ENCODE assay signal across 24 cellular contexts in genomic region chr1:240338837-240339236, GRCh38.
DNase-seq lines count a peak whose midpoint lies in the region; ATAC-seq, FAIRE-seq and TF ChIP-seq lines count a peak whose summit lies in the region.
"Had no signal": no experiment of that assay in that cellular context is flagged by ENCODE, and none has a peak within 500 bp of the region (broad histone marks: within the 10 kb centered on the region; RNA-seq: fewer than 3 reads in every experiment).

No MANE protein-coding gene starts in this region.

- TF ChIP-seq RAD21 in K562 (CRISPR knock-in tag; conservative IDR thresholded peaks at IDR 0.05 in 1 of 2, IDR thresholded peaks at IDR 0.05 in 1 of 2) = no peak

- BruUV-seq in K562 (replicated peaks; lab: Mats Ljungman, UMichigan) = no TSS peak

- H3K4me1 ChIP-seq in K562 (replicated peaks in 1 of 2; ENCODE audit: control insufficient read depth in 2 of 2, insufficient read depth in 2 of 2, low read length in 2 of 2) = no peaks in the 10 kb centered on the region
- no peaks in the 10 kb centered on the region for H3K4me1 ChIP-seq in testis
- no peaks in the 10 kb centered on the region for H3K4me1 ChIP-seq in ascending aorta

- H3K4me2 ChIP-seq in K562 (ENCODE audit: insufficient read depth, low read length) = no peak overlapping the region
- H3K4me2 ChIP-seq: GM23338, PC-9 had no signal

- no peak for FAIRE-seq in K562 (lab: Jason Lieb, UNC)
- FAIRE-seq: G401.6 had no signal

- H2AFZ ChIP-seq in K562 (ENCODE audit: low read depth, low read length) = no peak overlapping the region
- H2AFZ ChIP-seq: GM23338, PC-9 had no signal

- ATAC-seq in K562 = no peak; the same call in 2 of the 3 replicates
- ATAC-seq: GM23338 had no signal

- TF ChIP-seq CTCF in K562 (IDR thresholded peaks at IDR 0.05 in 2 of 3, conservative IDR thresholded peaks at IDR 0.05 in 1 of 3; ENCODE audit: insufficient read depth in 2 of 3, low read depth in 1 of 3, low read length in 3 of 3) (no peak), testis (IDR thresholded peaks at IDR 0.05) (no peak), ascending aorta (IDR thresholded peaks at IDR 0.05) (no peak)

- H3K27me3 ChIP-seq in K562 (ENCODE audit: control insufficient read depth in 2 of 2, insufficient read depth in 2 of 2, low read length in 2 of 2) = no peaks in the 10 kb centered on the region
- H3K27me3 ChIP-seq in testis = no peaks in the 10 kb centered on the region
- H3K27me3 ChIP-seq in ascending aorta = no peaks in the 10 kb centered on the region

- no peak overlapping the region for H3K9ac ChIP-seq in K562 (ENCODE audit: insufficient read depth in 1 of 2, low read depth in 2 of 2, low read length in 2 of 2)

- H3K36me3 ChIP-seq in K562 (ENCODE audit: control insufficient read depth, insufficient read depth, low read length) (no peaks in the 10 kb centered on the region), testis (ENCODE audit: low read depth, missing control alignments) (no peaks in the 10 kb centered on the region), ascending aorta (no peaks in the 10 kb centered on the region)

- H3K79me2 ChIP-seq in K562 (ENCODE audit: control insufficient read depth, insufficient read depth, low read length) = no peaks in the 10 kb centered on the region

- H3K9me1 ChIP-seq in K562 (ENCODE audit: control insufficient read depth, insufficient read depth, low read length) = no peaks in the 10 kb centered on the region

- H4K20me1 ChIP-seq in K562 (replicated peaks; ENCODE audit: control insufficient read depth, insufficient read depth, low read length) = no peaks in the 10 kb centered on the region

- TF ChIP-seq EP300 in K562 (IDR thresholded peaks at IDR 0.05; ENCODE audit: low read length) = no peak

- H3K4me3 ChIP-seq in K562 = no peak overlapping the region
- no peak overlapping the region for H3K4me3 ChIP-seq in testis
- H3K4me3 ChIP-seq in ascending aorta = no peak overlapping the region
- H3K4me3 ChIP-seq: GM23338, PC-9 had no signal

- 5% methylated on average over 9 of the region's 9 CpGs for WGBS in K562 (ENCODE audit: insufficient coverage, low coverage, missing lambda C conversion rate)
- WGBS in testis, 2 donors = 92 to 94% methylated on average over 9 of the region's 9 CpGs

- no peak overlapping the region for H3K27ac ChIP-seq in K562 (ENCODE audit: extremely low read depth, low read depth, low read length)
- H3K27ac ChIP-seq in testis = no peak overlapping the region
- no peak overlapping the region for H3K27ac ChIP-seq in ascending aorta
- H3K27ac ChIP-seq: PC-9, RWPE1 had no signal

- no peaks in the 10 kb centered on the region; the same call in 1 of the 2 replicates for H3K9me3 ChIP-seq in K562 (replicated peaks; ENCODE audit: control insufficient read depth, insufficient read depth, low read depth, low read length)
- H3K9me3 ChIP-seq in testis = no peaks in the 10 kb centered on the region
- H3K9me3 ChIP-seq in ascending aorta = no peaks in the 10 kb centered on the region

- POLR2A ChIA-PET in K562 (lab: Yijun Ruan, JAX) = interaction anchor here (0.6 kb wide), 1 partner anchor 9 kb away, joined by 3 read pairs; no protein-coding TSS in a partner anchor

- DNase-seq in COLO829 (ENCODE audit: low spot score) = peak; percentile 44
- DNase-seq in HT-29 (ENCODE audit: low spot score) = peak; percentile 69
- peak in 1 of 4 experiments; percentile 21 for DNase-seq in K562 (ENCODE audit: extremely low read depth in 1 of 4, low spot score in 3 of 4)
- peak; percentile 14 for DNase-seq in testis
- no peak for DNase-seq in NCI-H1930 (lab: John Stamatoyannopoulos, UW)
- no peak for DNase-seq in retina
- DNase-seq in ascending aorta (ENCODE audit: low spot score in 2 of 2) = no peak
- DNase-seq: 8988T; ACHN; H9; Karpas-422; NCI-H1092; NCI-H1417 treated with DMSO at 0.1 percent for 48 hours; NCI-H1694 treated with DMSO at 0.1 percent for 48 hours; NCI-H2081 treated with DMSO at 0.1 percent for 48 hours; NCI-H2171; NCI-H226; NCI-H510A; NK-92 treated with Interleukin-12 subunit alpha and Interleukin-12 subunit beta, amount 100 ng/mL, for 24 hours; PC-9; SHP77 had no signal

- TF ChIP-seq POLR2A in K562 (conservative IDR thresholded peaks at IDR 0.05) (no peak), testis (IDR thresholded peaks at IDR 0.05) (no peak)

- CTCF ChIA-PET in K562 (lab: Yijun Ruan, JAX; ENCODE audit: low intra/inter-chr PET ratio) = no interaction called here

- intact Hi-C loops in K562 (cut with micrococcal nuclease) = no loop called here
- intact Hi-C loops in testis (cut with DNase I; ENCODE audit: low total_unique reads) = no loop called here
- intact Hi-C loops in ascending aorta (cut with DNase I) = no loop called here

- in situ Hi-C loops in K562 (cut with MboI) = no loop called here

TF ChIP-seq in K562, 482 proteins besides CTCF, POLR2A, EP300 and RAD21:
- TF ChIP-seq E2F5 (CRISPR knock-in tag; IDR thresholded peaks at IDR 0.05) (no peak), NRF1 (conservative IDR thresholded peaks at IDR 0.05 in 1 of 2, IDR thresholded peaks at IDR 0.05 in 1 of 2) (peak; percentile 78 to 80)
TF ChIP-seq in K562: peak in this region for 1.

Comparison
In these comparisons a context has a peak if more than half of its experiments do, and no peak if none do; other contexts are left out.
1. DNase-seq: peak in COLO829 (single experiment), HT-29 (single experiment) and testis (single experiment); none in NCI-H1930 (0 of 2), retina (single experiment) and ascending aorta (0 of 2).